Comparison of ENCODE assay signal across 8 cellular contexts in the genomic region with DNA sequence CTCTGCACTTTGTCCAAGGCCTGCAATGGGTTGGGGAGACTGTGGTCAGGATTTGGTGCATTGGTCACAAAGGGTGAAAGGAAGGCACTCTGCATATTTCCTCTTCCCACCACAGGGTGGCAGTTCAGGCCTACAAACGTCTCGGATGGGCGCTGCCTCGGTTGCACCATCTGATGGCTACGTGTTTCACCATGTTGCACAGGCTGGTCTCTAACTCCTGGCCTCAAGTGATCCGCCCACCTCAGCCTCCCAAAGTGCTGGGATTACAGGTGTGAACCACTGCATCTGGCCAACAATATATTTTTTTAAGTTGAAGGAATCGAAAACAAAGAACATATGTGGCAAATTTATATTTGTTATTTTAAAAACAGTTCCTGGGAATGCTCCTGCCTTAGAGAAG. TPM values are rescaled to one million over a fixed set of nuclear protein-coding genes. Genes with fewer than 3 reads are reported as not detected.
A peak's percentile ranks its signal among the peaks of the same experiment; 100 is the strongest.
DNase-seq lines count a peak whose midpoint lies in the region; ATAC-seq, FAIRE-seq and TF ChIP-seq lines count a peak whose summit lies in the region.

No MANE protein-coding gene starts in this region.

- dilution Hi-C loops in IMR-90 (cut with HindIII; ENCODE audit: low sequenced_read_pairs, unreplicated experiment), result no loop called here

- peak overlapping the region; percentile 57 for H4K5ac ChIP-seq in IMR-90 (ENCODE audit: low read depth, low read length)

- BruUV-seq in IMR-90 (replicated peaks; lab: Mats Ljungman, UMichigan), result no TSS peak

- TF ChIP-seq RAD21 in IMR-90 (IDR thresholded peaks at IDR 0.05; ENCODE audit: low read length), result peak; percentile 93

- no peaks in the 10 kb centered on the region for H3K9me1 ChIP-seq in IMR-90 (ENCODE audit: insufficient read depth, low read length)

- H3K36me3 Mint-ChIP-seq in osteocyte (ENCODE audit: unreplicated experiment), result no peaks in the 10 kb centered on the region

- H3K27ac ChIP-seq in IMR-90 (ENCODE audit: insufficient read depth, low read length) (no peak overlapping the region), uterus (no peak overlapping the region)

- peak overlapping the region; percentile 56 for H3K4ac ChIP-seq in IMR-90 (ENCODE audit: low read depth, low read length)

- WGBS in IMR-90 (ENCODE audit: extremely low coverage in 2 of 2, insufficient read length in 1 of 2), 2 experiments, result 3% methylated on average over 5 of the region's 7 CpGs; no CpG with 5 or more reads in 1 of the 2 experiments

- no peaks in the 10 kb centered on the region for H3K79me1 ChIP-seq in IMR-90 (ENCODE audit: low read depth in 1 of 2, low read length in 2 of 2)

- H3K36me3 ChIP-seq in GM06990 (ENCODE audit: control insufficient read depth, insufficient read depth, low read length) (no peaks in the 10 kb centered on the region), IMR-90 (ENCODE audit: control insufficient read depth, insufficient read depth, low read length) (no peaks in the 10 kb centered on the region), uterus (no peaks in the 10 kb centered on the region)

- intact Hi-C loops in IMR-90 (cut with micrococcal nuclease), result loop anchor here (1.0 to 2.0 kb wide), 4 partner anchors 63 to 280 kb away; partner anchors contain the start of gene ASIC1
- intact Hi-C loops in uterus (cut with DNase I; ENCODE audit: low total_unique reads), result no loop called here

- H3K27me3 ChIP-seq in GM06990 (replicated peaks; ENCODE audit: control insufficient read depth, insufficient read depth, low read length), result no peaks in the 10 kb centered on the region
- peaks cover 4% of the 10 kb centered on the region; the same call in 1 of the 2 replicates for H3K27me3 ChIP-seq in IMR-90 (ENCODE audit: control insufficient read depth, insufficient read depth, low read length)
- no peaks in the 10 kb centered on the region for H3K27me3 ChIP-seq in uterus

- no peak overlapping the region for H3K18ac ChIP-seq in IMR-90 (ENCODE audit: low read depth, low read length)

- H3K4me1 ChIP-seq in IMR-90 (ENCODE audit: control insufficient read depth, insufficient read depth, low read length), result no peaks in the 10 kb centered on the region
- no peaks in the 10 kb centered on the region for H3K4me1 ChIP-seq in uterus

- in situ Hi-C loops in IMR-90 (cut with MboI; ENCODE audit: low sequenced_read_pairs), result loop anchor here (5.0 to 10.0 kb wide), 3 partner anchors 61 to 291 kb away; partner anchors contain the start of gene AQP5

- no peaks in the 10 kb centered on the region for H3K9me3 Mint-ChIP-seq in osteocyte (ENCODE audit: unreplicated experiment)

- H3K9me3 ChIP-seq in IMR-90 (ENCODE audit: control insufficient read depth, insufficient read depth, low read length), result no peaks in the 10 kb centered on the region
- no peaks in the 10 kb centered on the region for H3K9me3 ChIP-seq in uterus

- no peak overlapping the region for H3K4me3 Mint-ChIP-seq in osteocyte (ENCODE audit: unreplicated experiment)

- no peak overlapping the region; the same call in 1 of the 2 replicates for H3K9ac ChIP-seq in IMR-90 (ENCODE audit: low read depth, low read length)

- H2AK5ac ChIP-seq in IMR-90 (ENCODE audit: low read depth, low read length), result 0 out of 2 replicates have a peak overlapping the region, but pooled peaks have one; percentile 69

- FAIRE-seq in frontal cortex (lab: Jason Lieb, UNC), result no peak

- no peak overlapping the region for H3K56ac ChIP-seq in IMR-90 (ENCODE audit: extremely low read depth, insufficient read depth, low read length)

- no peak for TF ChIP-seq POLR2A in IMR-90 (IDR thresholded peaks at IDR 0.05; ENCODE audit: low read depth, low read length)
- no peak for TF ChIP-seq POLR2A in uterus (IDR thresholded peaks at IDR 0.05)

- H4K20me1 ChIP-seq in IMR-90 (ENCODE audit: insufficient read depth, low read length), result no peaks in the 10 kb centered on the region

- no peak overlapping the region for H3K14ac ChIP-seq in IMR-90 (replicated peaks; ENCODE audit: low read depth, low read length)

- no peak overlapping the region for H3K4me3 ChIP-seq in GM06990 (replicated peaks; ENCODE audit: low read depth, low read length)
- H3K4me3 ChIP-seq in IMR-90 (ENCODE audit: insufficient read depth, low read depth, low read length), result no peak overlapping the region
- H3K4me3 ChIP-seq in uterus, result no peak overlapping the region

- CTCF ChIA-PET in IMR-90 (lab: Yijun Ruan, JAX), result interaction anchor here (2.3 kb wide), 1 partner anchor 62 kb away, joined by 13 read pairs; no protein-coding TSS in a partner anchor

- H3K4me2 ChIP-seq in IMR-90 (ENCODE audit: low read depth, low read length), result no peak overlapping the region

- peak overlapping the region; percentile 69 for H2AFZ ChIP-seq in IMR-90 (replicated peaks; ENCODE audit: low read length, poor library complexity)

- no peak overlapping the region for H2BK20ac ChIP-seq in IMR-90 (ENCODE audit: low read depth, low read length)

- peaks cover 7% of the 10 kb centered on the region for H3K4me1 Mint-ChIP-seq in osteocyte (ENCODE audit: unreplicated experiment)

- peak overlapping the region; percentile 44; the same call in 1 of the 2 replicates for H4K91ac ChIP-seq in IMR-90 (ENCODE audit: insufficient read depth, low read depth, low read length)

- H2AK9ac ChIP-seq in IMR-90 (replicated peaks; ENCODE audit: low read depth, low read length, poor library complexity), result peak overlapping the region; percentile 60

- peak overlapping the region; percentile 13 to 89; a peak in 3 of 4 replicates for H4K8ac ChIP-seq in IMR-90 (ENCODE audit: low read depth in 2 of 2, low read length in 2 of 2)

- H2BK5ac ChIP-seq in IMR-90 (ENCODE audit: low read depth, low read length, poor library complexity, severe bottlenecking), result no peak overlapping the region

- DNase-seq in GM06990 (ENCODE audit: extremely low read depth, insufficient read length), result peak; percentile 38
- DNase-seq in IMR-90, result peak; percentile 79
- peak; percentile 83 for DNase-seq in RKO (ENCODE audit: low spot score)
- DNase-seq in activated effector memory CD4-positive, alpha-beta T cell treated with anti-CD3 and anti-CD28 coated beads, Interleukin-2, amount 50 U/mL, for 16 hours, result peak; percentile 79
- DNase-seq in frontal cortex (ENCODE audit: low spot score in 2 of 2), result peak; percentile 50 to 78
- no peak for DNase-seq in osteocyte (ENCODE audit: extremely low spot score, unreplicated experiment)
- peak in 1 of 2 donors; percentile 59 for DNase-seq in uterus

- no peak overlapping the region for H3K23ac ChIP-seq in IMR-90 (ENCODE audit: low read depth, low read length)

- H3K27ac Mint-ChIP-seq in osteocyte (ENCODE audit: unreplicated experiment), result peak overlapping the region; percentile 53

- H2BK15ac ChIP-seq in IMR-90 (ENCODE audit: low read depth, low read length), result no peak overlapping the region

- POLR2A ChIA-PET in IMR-90 (lab: Charles Lee; ENCODE audit: unreplicated experiment), result no interaction called here

- peaks cover 15% of the 10 kb centered on the region for H3K27me3 Mint-ChIP-seq in osteocyte (ENCODE audit: unreplicated experiment)

- H2BK120ac ChIP-seq in IMR-90 (ENCODE audit: low read depth, low read length), result peak overlapping the region; percentile 25; the same call in 1 of the 2 replicates

- peak; percentile 72 for TF ChIP-seq CTCF in GM06990 (IDR thresholded peaks at IDR 0.05; ENCODE audit: insufficient read depth, low read length, poor library complexity, severe bottlenecking)
- peak; percentile 86 for TF ChIP-seq CTCF in IMR-90 (conservative IDR thresholded peaks at IDR 0.05; ENCODE audit: low read depth, low read length)
- TF ChIP-seq CTCF in osteocyte (IDR thresholded peaks at IDR 0.05), result peak; percentile 93
- peak; percentile 54 to 81 (median 66) for TF ChIP-seq CTCF in uterus (IDR thresholded peaks at IDR 0.05)

- ATAC-seq in IMR-90 (ENCODE audit: low read depth) (peak; percentile 97), HG02642 (IDR thresholded peaks at IDR 0.05; ENCODE audit: poor library complexity, unreplicated experiment) (no peak)

TF ChIP-seq in IMR-90, 13 proteins besides CTCF, POLR2A, EP300 and RAD21:
- no peak for TF ChIP-seq MAFK (IDR thresholded peaks at IDR 0.05; ENCODE audit: low read depth, low read length)
- TF ChIP-seq RFX5 (IDR thresholded peaks at IDR 0.05; ENCODE audit: low read depth, low read length), result no peak
- no peak for TF ChIP-seq NFE2L2 (IDR thresholded peaks at IDR 0.05; ENCODE audit: low read depth, low read length)
- no peak for TF ChIP-seq CHD1 (IDR thresholded peaks at IDR 0.05; ENCODE audit: low read depth, low read length)
- TF ChIP-seq SMC3 (IDR thresholded peaks at IDR 0.05; ENCODE audit: low read depth, low read length), result peak; percentile 92
- TF ChIP-seq MXI1 (IDR thresholded peaks at IDR 0.05; ENCODE audit: borderline replicate concordance, low read depth, low read length), result no peak
- no peak for TF ChIP-seq MAZ (IDR thresholded peaks at IDR 0.05; ENCODE audit: borderline replicate concordance, low read depth, low read length)
- no peak for TF ChIP-seq RCOR1 (IDR thresholded peaks at IDR 0.05; ENCODE audit: insufficient replicate concordance, low read length)
- peak; percentile 94 for TF ChIP-seq CEBPB (IDR thresholded peaks at IDR 0.05; ENCODE audit: low read depth, low read length)
- TF ChIP-seq, protein P1, sequence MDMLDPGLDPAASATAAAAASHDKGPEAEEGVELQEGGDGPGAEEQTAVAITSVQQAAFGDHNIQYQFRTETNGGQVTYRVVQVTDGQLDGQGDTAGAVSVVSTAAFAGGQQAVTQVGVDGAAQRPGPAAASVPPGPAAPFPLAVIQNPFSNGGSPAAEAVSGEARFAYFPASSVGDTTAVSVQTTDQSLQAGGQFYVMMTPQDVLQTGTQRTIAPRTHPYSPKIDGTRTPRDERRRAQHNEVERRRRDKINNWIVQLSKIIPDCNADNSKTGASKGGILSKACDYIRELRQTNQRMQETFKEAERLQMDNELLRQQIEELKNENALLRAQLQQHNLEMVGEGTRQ (IDR thresholded peaks at IDR 0.05; ENCODE audit: low read depth, low read length), result peak; percentile 19; the same call in 1 of the 2 replicates
- no peak for TF ChIP-seq FOS (IDR thresholded peaks at IDR 0.05; ENCODE audit: low read depth, low read length)
TF ChIP-seq in IMR-90: peak in this region for 3.

RNA-seq across cellular contexts. Expression of gene TMBIM6, which starts 35.1 kb away (rescaled TPM):
- 255 and 369 TPM in 2 replicates for total RNA-seq in IMR-90 (2012; rRNA removed)
- polyA plus RNA-seq in IMR-90 (2012; rRNA removed), result 267 and 285 TPM in 2 replicates
- 145 and 287 TPM in 2 replicates for polyA plus RNA-seq in IMR-90 (2012; cell fraction: cytosol; rRNA removed)
- polyA plus RNA-seq in IMR-90 (2012; cell fraction: nucleus; rRNA removed; ENCODE audit: low replicate concordance), result 57.9 and 235 TPM in 2 replicates
- 284 TPM for total RNA-seq in frontal cortex
- 385 TPM in 2 replicates for total RNA-seq in osteocyte
- 100 to 1,000 TPM; 201 to 298 (median 263) TPM for total RNA-seq in uterus

RNA-seq across cellular contexts. Expression of gene NCKAP5L, which starts 51.8 kb away (rescaled TPM):
- total RNA-seq in IMR-90 (2012; rRNA removed) (6.1 and 7.2 TPM in 2 replicates), frontal cortex (7.3 TPM), osteocyte (39.1 and 42.4 TPM in 2 replicates), uterus (10 to 100 TPM in 2 of 4 donors, 1 to 10 TPM in 2; 4.1 to 26.1 (median 11.5) TPM)
- 14.4 and 16.4 TPM in 2 replicates for polyA plus RNA-seq in IMR-90 (2012; rRNA removed)
- polyA plus RNA-seq in IMR-90 (2012; cell fraction: cytosol; rRNA removed), result 7.3 and 11.2 TPM in 2 replicates
- polyA plus RNA-seq in IMR-90 (2012; cell fraction: nucleus; rRNA removed; ENCODE audit: low replicate concordance), result 38.8 and 64.4 TPM in 2 replicates
